26 cellular contexts compared by ENCODE assay signal in genomic region chr22:45859231-45860161, GRCh38.
DNase-seq lines count a peak whose midpoint lies in the region; ATAC-seq and TF ChIP-seq lines count a peak whose summit lies in the region.
"Had no signal": no experiment of that assay in that cellular context is flagged by ENCODE, and none has a peak within 500 bp of the region (broad histone marks: within the 10 kb centered on the region; RNA-seq: fewer than 3 reads in every experiment).

No MANE protein-coding gene starts in this region.

- H3K4me1 Mint-ChIP-seq in MCF 10A (ENCODE audit: insufficient read depth, unreplicated experiment): no peaks in the 10 kb centered on the region
- H3K4me1 Mint-ChIP-seq: CD14-positive monocyte had no signal

- no peak for TF ChIP-seq CTCF in breast epithelium (IDR thresholded peaks at IDR 0.05)
- no peak for TF ChIP-seq CTCF in MCF 10A (IDR thresholded peaks at IDR 0.05; ENCODE audit: unreplicated experiment)
- TF ChIP-seq CTCF in fibroblast of mammary gland (conservative IDR thresholded peaks at IDR 0.05; ENCODE audit: control insufficient read depth, insufficient read depth, low read depth, low read length): no peak
- no peak for TF ChIP-seq CTCF in lower lobe of right lung (IDR thresholded peaks at IDR 0.05)

- H3K4me3 Mint-ChIP-seq in MCF 10A (ENCODE audit: unreplicated experiment): no peak overlapping the region
- H3K4me3 Mint-ChIP-seq: activated T-helper 17 cell treated with anti-CD3 and anti-CD28 coated beads, Interleukin-2, amount 50 U/mL, for 72 hours; CD14-positive monocyte had no signal

- no peak overlapping the region for H3K27ac Mint-ChIP-seq in MCF 10A (ENCODE audit: low read depth, unreplicated experiment)
- H3K27ac Mint-ChIP-seq: activated T-helper 17 cell treated with anti-CD3 and anti-CD28 coated beads, Interleukin-2, amount 50 U/mL, for 72 hours; CD14-positive monocyte had no signal

- H3K4me1 ChIP-seq in breast epithelium (peaks cover 0 to 5% of the 10 kb centered on the region in 2 donors), lower lobe of right lung (peaks cover 9% of the 10 kb centered on the region)
- H3K4me1 ChIP-seq: parathyroid adenoma had no signal

- peak in 1 of 2 donors; percentile 80 for DNase-seq in breast epithelium (ENCODE audit: low spot score in 2 of 2)
- no peak for DNase-seq in MCF 10A (ENCODE audit: unreplicated experiment)
- peak; percentile 4 for DNase-seq in fibroblast of mammary gland (ENCODE audit: low read depth)
- no peak for DNase-seq in lower lobe of right lung
- no peak for DNase-seq in activated CD8-positive, alpha-beta memory T cell treated with anti-CD3 and anti-CD28 coated beads for 24 hours
- DNase-seq: activated CD4-positive, alpha-beta T cell treated with anti-CD3 and anti-CD28 coated beads, Interleukin-2, amount 50 U/mL, for 48 hours; activated CD8-positive, alpha-beta memory T cell treated with anti-CD3 and anti-CD28 coated beads, Interleukin-2, amount 50 U/mL, for 48 hours; activated naive CD4-positive, alpha-beta T cell treated with anti-CD3 and anti-CD28 coated beads, Interleukin-2, amount 50 U/mL, for 16 hours; amniotic stem cell; cortex of kidney; GOT3; mammary epithelial cell; NCI-H1417; NCI-H2081; NCI-H226; right cardiac atrium; stimulated activated CD4-positive, alpha-beta T cell treated with anti-CD3 and anti-CD28 coated beads, Interleukin-4, amount 100 ng/mL, for 1 hour; substantia nigra; T-helper 1 cell had no signal

- no peaks in the 10 kb centered on the region for H3K27me3 Mint-ChIP-seq in MCF 10A (ENCODE audit: insufficient read depth, unreplicated experiment)

- H3K4me3 ChIP-seq in breast epithelium (no peak overlapping the region), fibroblast of mammary gland (ENCODE audit: control insufficient read depth, low read depth, low read length) (no peak overlapping the region), lower lobe of right lung (no peak overlapping the region)

- H3K27ac ChIP-seq in breast epithelium: peak overlapping the region; percentile 10 to 43
- no peak overlapping the region for H3K27ac ChIP-seq in lower lobe of right lung
- H3K27ac ChIP-seq: 22Rv1, parathyroid adenoma had no signal

- TF ChIP-seq POLR2A in breast epithelium (IDR thresholded peaks at IDR 0.05): no peak

- ATAC-seq in lower lobe of right lung (peak; percentile 51 to 67), GM19467 (IDR thresholded peaks at IDR 0.05; ENCODE audit: unreplicated experiment) (no peak), HG02642 (IDR thresholded peaks at IDR 0.05; ENCODE audit: poor library complexity, unreplicated experiment) (no peak), HG03565 (IDR thresholded peaks at IDR 0.05; ENCODE audit: unreplicated experiment) (no peak)
- ATAC-seq: activated T-helper 17 cell treated with anti-CD3 and anti-CD28 coated beads, Interleukin-2, amount 50 U/mL, for 72 hours; right cardiac atrium had no signal

- peaks cover 15% of the 10 kb centered on the region for H3K36me3 Mint-ChIP-seq in MCF 10A (ENCODE audit: insufficient read depth, unreplicated experiment)

- intact Hi-C loops in breast epithelium (cut with DNase I; ENCODE audit: low total_unique reads): loop anchor here (10.0 kb wide), 1 partner anchor 275 kb away; no protein-coding TSS in a partner anchor
- intact Hi-C loops in MCF 10A (cut with micrococcal nuclease): loop anchor here (5.0 kb wide), 1 partner anchor 212 kb away; no protein-coding TSS in a partner anchor
- intact Hi-C loops in lower lobe of right lung (cut with DNase I): no loop called here

- H3K36me3 ChIP-seq in breast epithelium: no peaks in the 10 kb centered on the region
- H3K36me3 ChIP-seq in lower lobe of right lung: peaks cover 14% of the 10 kb centered on the region

- H3K9me3 ChIP-seq in breast epithelium: peaks cover 0 to 7% of the 10 kb centered on the region in 2 donors
- H3K9me3 ChIP-seq in lower lobe of right lung: no peaks in the 10 kb centered on the region

- no TSS peak for BruUV-seq in MCF 10A (replicated peaks; lab: Mats Ljungman, UMichigan)

- POLR2A ChIA-PET in MCF 10A (lab: Yijun Ruan, JAX): no interaction called here

- CTCF ChIA-PET in MCF 10A (lab: Yijun Ruan, JAX): interaction anchor here (0.6 kb wide), 2 partner anchors 88 to 121 kb away, joined by 3 read pairs; no protein-coding TSS in a partner anchor

- H3K27me3 ChIP-seq in breast epithelium: no peaks in the 10 kb centered on the region
- H3K27me3 ChIP-seq in lower lobe of right lung (ENCODE audit: low read depth): no peaks in the 10 kb centered on the region

- no peaks in the 10 kb centered on the region for H3K9me3 Mint-ChIP-seq in MCF 10A (ENCODE audit: unreplicated experiment)
- H3K9me3 Mint-ChIP-seq: activated T-helper 17 cell treated with anti-CD3 and anti-CD28 coated beads, Interleukin-2, amount 50 U/mL, for 72 hours had no signal

Comparison
In these comparisons a context has a peak if more than half of its experiments do, and no peak if none do; other contexts are left out.
1. ATAC-seq: peak in lower lobe of right lung (2 of 2); none in GM19467 (single experiment), HG02642 (single experiment) and HG03565 (single experiment).